1 cellular context compared by ENCODE assay signal in genomic region chr9:89699646-89700045, GRCh38.
TF ChIP-seq lines count a peak whose summit lies in the region.

No MANE protein-coding gene starts in this region.

TF ChIP-seq in H1, 55 proteins besides CTCF, POLR2A, EP300 and RAD21:
- no peak for TF ChIP-seq CEBPB (IDR thresholded peaks at IDR 0.05; ENCODE audit: low read depth, low read length)
- no peak for TF ChIP-seq TAF1 (IDR thresholded peaks at IDR 0.05; ENCODE audit: low read depth, low read length)
- no peak for TF ChIP-seq BACH1 (IDR thresholded peaks at IDR 0.05; ENCODE audit: low read length)
- TF ChIP-seq GTF2F1 (IDR thresholded peaks at IDR 0.05; ENCODE audit: borderline replicate concordance, low read depth, low read length) = no peak
- TF ChIP-seq CHD1 (IDR thresholded peaks at IDR 0.05; ENCODE audit: low read depth, low read length) = no peak
- TF ChIP-seq NRF1 (IDR thresholded peaks at IDR 0.05; ENCODE audit: low read depth, low read length) = no peak
- no peak for TF ChIP-seq EZH2 (IDR thresholded peaks at IDR 0.05; ENCODE audit: low read depth, low read length, severe bottlenecking)
- no peak for TF ChIP-seq BRCA1 (IDR thresholded peaks at IDR 0.05; ENCODE audit: low read depth, low read length)
- TF ChIP-seq POLR2AphosphoS5 (IDR thresholded peaks at IDR 0.05; ENCODE audit: low read depth, low read length) = no peak
